In the genomic region with DNA sequence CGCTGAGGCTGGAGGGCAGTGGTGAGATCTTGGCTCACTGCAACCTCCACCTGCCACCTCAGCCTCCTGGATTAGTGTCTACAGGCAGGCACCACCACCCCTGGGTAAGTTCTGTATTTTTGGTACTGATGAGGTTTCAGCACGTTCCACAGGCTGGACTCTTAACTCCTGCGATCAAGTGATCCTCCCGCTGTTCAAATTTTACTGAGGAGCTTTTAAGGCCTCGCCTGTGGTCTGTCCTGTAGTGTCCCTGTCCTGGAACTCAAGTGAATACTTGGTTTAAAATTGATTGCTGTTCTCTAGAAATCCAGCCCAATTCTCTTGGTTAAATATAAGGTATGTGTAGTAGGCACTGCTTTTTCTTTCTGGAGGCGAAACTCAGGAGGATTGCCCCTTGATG, we compare ENCODE assay signal across 14 cellular contexts.
"Had no signal": no experiment of that assay in that cellular context is flagged by ENCODE, and none has a peak within 500 bp of the region (broad histone marks: within the 10 kb centered on the region; RNA-seq: fewer than 3 reads in every experiment).

No MANE protein-coding gene starts in this region.

- H3K36me3 ChIP-seq: brain microvascular endothelial cell, esophagus squamous epithelium, gastrocnemius medialis, suprapubic skin had no signal

- H3K4me1 ChIP-seq: esophagus squamous epithelium, gastrocnemius medialis, suprapubic skin had no signal

- H3K27ac Mint-ChIP-seq: activated naive CD4-positive, alpha-beta T cell treated with anti-CD3 and anti-CD28 coated beads, Interleukin-2, amount 50 U/mL, for 72 hours; activated T-cell treated with anti-CD3 and anti-CD28 coated beads, Interleukin-2, amount 50 U/mL, for 24 hours; immature natural killer cell; nephron; type B pancreatic cell had no signal

- H3K9me3 ChIP-seq: gastrocnemius medialis, suprapubic skin had no signal

- DNase-seq: activated effector memory CD4-positive, alpha-beta T cell treated with Interleukin-2 at 50 U/mL for 16 hours; activated T-cell treated with anti-CD3 and anti-CD28 coated beads, Interleukin-2, amount 50 U/mL, for 24 hours; amygdala; brain microvascular endothelial cell; esophagus squamous epithelium; gastrocnemius medialis; immature natural killer cell; stimulated activated CD4-positive, alpha-beta T cell treated with anti-CD3 and anti-CD28 coated beads, Interleukin-2, amount 100 ng/mL, for 48 hours; stimulated activated naive CD4-positive, alpha-beta T cell treated with Interleukin-2 at 50 U/mL for 16 hours; T-helper 2 cell had no signal

- H3K27me3 ChIP-seq: brain microvascular endothelial cell, esophagus squamous epithelium, gastrocnemius medialis, suprapubic skin had no signal

- H3K36me3 Mint-ChIP-seq: immature natural killer cell, type B pancreatic cell had no signal

- H3K4me3 Mint-ChIP-seq: activated T-cell treated with anti-CD3 and anti-CD28 coated beads, Interleukin-2, amount 50 U/mL, for 24 hours; immature natural killer cell; nephron; type B pancreatic cell had no signal

- H3K27me3 Mint-ChIP-seq: activated T-cell treated with anti-CD3 and anti-CD28 coated beads, Interleukin-2, amount 50 U/mL, for 24 hours had no signal

- H3K27ac ChIP-seq: brain microvascular endothelial cell, esophagus squamous epithelium, gastrocnemius medialis, suprapubic skin had no signal

- ATAC-seq: activated naive CD4-positive, alpha-beta T cell treated with anti-CD3 and anti-CD28 coated beads, Interleukin-2, amount 50 U/mL, for 72 hours; gastrocnemius medialis had no signal

- H3K4me3 ChIP-seq: esophagus squamous epithelium, gastrocnemius medialis, suprapubic skin had no signal

- H3K4me1 Mint-ChIP-seq: immature natural killer cell, nephron had no signal
